ENCODE assay signal across 20 cellular contexts in the genomic region with DNA sequence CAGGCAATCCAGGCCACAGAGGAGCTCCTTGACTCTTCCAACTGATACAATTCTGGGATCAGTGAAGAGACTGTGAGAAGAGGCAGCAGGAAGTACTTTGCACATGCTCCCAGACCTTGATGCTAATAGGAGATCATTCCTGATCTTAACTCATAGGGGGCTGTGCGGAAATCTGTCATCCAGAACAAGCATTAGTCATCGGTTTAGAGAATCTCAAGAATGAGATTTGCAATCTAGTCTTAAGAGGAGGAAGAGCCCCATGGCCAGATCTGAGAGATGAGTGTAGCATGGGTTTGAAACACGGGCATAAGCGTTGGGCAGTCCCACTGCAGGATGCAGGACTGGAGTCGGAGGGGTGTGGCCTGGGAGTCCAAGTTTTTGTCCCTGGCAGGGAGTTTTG.
DNase-seq lines count a peak whose midpoint lies in the region; ATAC-seq lines count a peak whose summit lies in the region.
"Had no signal": no experiment of that assay in that cellular context is flagged by ENCODE, and none has a peak within 500 bp of the region (broad histone marks: within the 10 kb centered on the region; RNA-seq: fewer than 3 reads in every experiment).

No MANE protein-coding gene starts in this region.

- WGBS in aorta, 2 donors: 94% methylated on average over 5 of the region's 5 CpGs

- no peak overlapping the region for H3K4me3 Mint-ChIP-seq in stimulated activated naive B cell treated with anti-CD40 and anti-IgM and Interleukin-4, amounts not matched to agents 10 μg/mL and 1 μg/mL and 100 μg/mL, for 72 hours
- H3K4me3 Mint-ChIP-seq: activated naive CD8-positive, alpha-beta T cell treated with anti-CD3 and anti-CD28 coated beads for 36 hours; natural killer cell treated with Interleukin-12 subunit alpha and Interleukin-12 subunit beta and Interleukin-15 and Interleukin-18, amount 100 ng/mL, for 72 hours; stimulated activated effector memory CD8-positive, alpha-beta T cell treated with anti-CD3 and anti-CD28 coated beads, Interleukin-12 subunit alpha, Interleukin-12 subunit beta, amount 100 ng/mL, for 72 hours; T-helper 1 cell treated with Interleukin-12 subunit alpha and Interleukin-12 subunit beta and Interleukin-4 antibody, amounts not matched to agents 30 μg/mL and 1 μg/mL, for 36 hours had no signal

- no peaks in the 10 kb centered on the region for H3K4me1 ChIP-seq in aorta (ENCODE audit: control insufficient read depth in 1 of 2, insufficient read depth in 2 of 2, low read length in 2 of 2)
- H3K4me1 ChIP-seq: A549, esophagus squamous epithelium had no signal

- H3K27ac ChIP-seq in aorta (ENCODE audit: low read depth in 1 of 2, low read length in 2 of 2): no peak overlapping the region
- H3K27ac ChIP-seq: A549, esophagus squamous epithelium, HL-60 had no signal

- no peak overlapping the region for H3K4me3 ChIP-seq in aorta (ENCODE audit: low read length in 2 of 2)
- H3K4me3 ChIP-seq: A549, esophagus squamous epithelium had no signal

- no peak for ATAC-seq in stimulated activated naive B cell treated with anti-CD40 and anti-IgM and Interleukin-4, amounts not matched to agents 10 μg/mL and 1 μg/mL and 100 μg/mL, for 72 hours (replicated peaks)
- no peak for ATAC-seq in aorta (ENCODE audit: low FRiP score)
- no peak for ATAC-seq in GM18868 (IDR thresholded peaks at IDR 0.05; ENCODE audit: unreplicated experiment)
- ATAC-seq: A549; natural killer cell treated with Interleukin-12 subunit alpha and Interleukin-12 subunit beta and Interleukin-15 and Interleukin-18, amount 100 ng/mL, for 72 hours; stimulated activated effector memory CD8-positive, alpha-beta T cell treated with anti-CD3 and anti-CD28 coated beads, Interleukin-12 subunit alpha, Interleukin-12 subunit beta, amount 100 ng/mL, for 72 hours had no signal

- DNase-seq in NCI-H82 (lab: John Stamatoyannopoulos, UW) (peak; percentile 38), NCI-H82 treated with DMSO at 0.1 percent for 48 hours (lab: John Stamatoyannopoulos, UW; ENCODE audit: unreplicated experiment) (no peak), NCI-H69 (lab: John Stamatoyannopoulos, UW) (peak; percentile 8), fibroblast of peridontal ligament (ENCODE audit: extremely low read depth) (peak; percentile 30), aorta (no peak), 8988T (no peak)
- DNase-seq in stimulated activated naive B cell treated with anti-CD40 and anti-IgM and Interleukin-4, amounts not matched to agents 10 μg/mL and 1 μg/mL and 100 μg/mL, for 72 hours: no peak
- DNase-seq: activated CD4-positive, alpha-beta T cell treated with anti-CD3 and anti-CD28 coated beads for 1 hour; activated naive CD8-positive, alpha-beta T cell treated with anti-CD3 and anti-CD28 coated beads for 36 hours; esophagus squamous epithelium; GOT3; hypothalamus; NCI-H187; stimulated activated CD4-positive, alpha-beta T cell treated with anti-CD3 and anti-CD28 coated beads, Interleukin-4, amount 100 ng/mL, for 4 hours had no signal

- no peaks in the 10 kb centered on the region for H3K27me3 Mint-ChIP-seq in stimulated activated naive B cell treated with anti-CD40 and anti-IgM and Interleukin-4, amounts not matched to agents 10 μg/mL and 1 μg/mL and 100 μg/mL, for 72 hours
- H3K27me3 Mint-ChIP-seq: activated naive CD8-positive, alpha-beta T cell treated with anti-CD3 and anti-CD28 coated beads for 36 hours; natural killer cell treated with Interleukin-12 subunit alpha and Interleukin-12 subunit beta and Interleukin-15 and Interleukin-18, amount 100 ng/mL, for 72 hours had no signal

- H3K27me3 ChIP-seq in aorta (ENCODE audit: control insufficient read depth in 1 of 2, insufficient read depth in 2 of 2, low read length in 1 of 2): no peaks in the 10 kb centered on the region
- H3K27me3 ChIP-seq: esophagus squamous epithelium had no signal

- intact Hi-C loops in aorta (cut with DNase I): no loop called here

- H3K36me3 ChIP-seq in aorta (ENCODE audit: control insufficient read depth in 1 of 2, insufficient read depth in 2 of 2, low read length in 1 of 2): no peaks in the 10 kb centered on the region
- H3K36me3 ChIP-seq: esophagus squamous epithelium had no signal

- H3K9me3 ChIP-seq in aorta (ENCODE audit: control insufficient read depth, low read length): peaks cover 7% of the 10 kb centered on the region
- H3K9me3 ChIP-seq: A549 had no signal

- no peaks in the 10 kb centered on the region for H3K4me1 Mint-ChIP-seq in stimulated activated naive B cell treated with anti-CD40 and anti-IgM and Interleukin-4, amounts not matched to agents 10 μg/mL and 1 μg/mL and 100 μg/mL, for 72 hours
- H3K4me1 Mint-ChIP-seq: activated naive CD8-positive, alpha-beta T cell treated with anti-CD3 and anti-CD28 coated beads for 36 hours; stimulated activated effector memory CD8-positive, alpha-beta T cell treated with anti-CD3 and anti-CD28 coated beads, Interleukin-12 subunit alpha, Interleukin-12 subunit beta, amount 100 ng/mL, for 72 hours had no signal

- H3K9me3 Mint-ChIP-seq in stimulated activated naive B cell treated with anti-CD40 and anti-IgM and Interleukin-4, amounts not matched to agents 10 μg/mL and 1 μg/mL and 100 μg/mL, for 72 hours: peaks cover 8 to 12% of the 10 kb centered on the region in 2 donors

- H3K36me3 Mint-ChIP-seq in stimulated activated naive B cell treated with anti-CD40 and anti-IgM and Interleukin-4, amounts not matched to agents 10 μg/mL and 1 μg/mL and 100 μg/mL, for 72 hours: no peaks in the 10 kb centered on the region
- H3K36me3 Mint-ChIP-seq: activated naive CD8-positive, alpha-beta T cell treated with anti-CD3 and anti-CD28 coated beads for 36 hours; stimulated activated effector memory CD8-positive, alpha-beta T cell treated with anti-CD3 and anti-CD28 coated beads, Interleukin-12 subunit alpha, Interleukin-12 subunit beta, amount 100 ng/mL, for 72 hours had no signal

- H3K27ac Mint-ChIP-seq in stimulated activated naive B cell treated with anti-CD40 and anti-IgM and Interleukin-4, amounts not matched to agents 10 μg/mL and 1 μg/mL and 100 μg/mL, for 72 hours: peak overlapping the region; percentile 28
- H3K27ac Mint-ChIP-seq: activated naive CD8-positive, alpha-beta T cell treated with anti-CD3 and anti-CD28 coated beads for 36 hours; natural killer cell treated with Interleukin-12 subunit alpha and Interleukin-12 subunit beta and Interleukin-15 and Interleukin-18, amount 100 ng/mL, for 72 hours; stimulated activated effector memory CD8-positive, alpha-beta T cell treated with anti-CD3 and anti-CD28 coated beads, Interleukin-12 subunit alpha, Interleukin-12 subunit beta, amount 100 ng/mL, for 72 hours; T-helper 1 cell treated with Interleukin-12 subunit alpha and Interleukin-12 subunit beta and Interleukin-4 antibody, amounts not matched to agents 30 μg/mL and 1 μg/mL, for 36 hours had no signal

Comparison
In these comparisons a context has a peak if more than half of its experiments do, and no peak if none do; other contexts are left out.
1. DNase-seq: peak in NCI-H82 (single experiment), NCI-H69 (single experiment) and fibroblast of peridontal ligament (single experiment); none in NCI-H82 treated with DMSO at 0.1 percent for 48 hours (single experiment), stimulated activated naive B cell treated with anti-CD40 and anti-IgM and Interleukin-4, amounts not matched to agents 10 μg/mL and 1 μg/mL and 100 μg/mL, for 72 hours (single experiment), aorta (0 of 2) and 8988T (single experiment).